In the genomic region with DNA sequence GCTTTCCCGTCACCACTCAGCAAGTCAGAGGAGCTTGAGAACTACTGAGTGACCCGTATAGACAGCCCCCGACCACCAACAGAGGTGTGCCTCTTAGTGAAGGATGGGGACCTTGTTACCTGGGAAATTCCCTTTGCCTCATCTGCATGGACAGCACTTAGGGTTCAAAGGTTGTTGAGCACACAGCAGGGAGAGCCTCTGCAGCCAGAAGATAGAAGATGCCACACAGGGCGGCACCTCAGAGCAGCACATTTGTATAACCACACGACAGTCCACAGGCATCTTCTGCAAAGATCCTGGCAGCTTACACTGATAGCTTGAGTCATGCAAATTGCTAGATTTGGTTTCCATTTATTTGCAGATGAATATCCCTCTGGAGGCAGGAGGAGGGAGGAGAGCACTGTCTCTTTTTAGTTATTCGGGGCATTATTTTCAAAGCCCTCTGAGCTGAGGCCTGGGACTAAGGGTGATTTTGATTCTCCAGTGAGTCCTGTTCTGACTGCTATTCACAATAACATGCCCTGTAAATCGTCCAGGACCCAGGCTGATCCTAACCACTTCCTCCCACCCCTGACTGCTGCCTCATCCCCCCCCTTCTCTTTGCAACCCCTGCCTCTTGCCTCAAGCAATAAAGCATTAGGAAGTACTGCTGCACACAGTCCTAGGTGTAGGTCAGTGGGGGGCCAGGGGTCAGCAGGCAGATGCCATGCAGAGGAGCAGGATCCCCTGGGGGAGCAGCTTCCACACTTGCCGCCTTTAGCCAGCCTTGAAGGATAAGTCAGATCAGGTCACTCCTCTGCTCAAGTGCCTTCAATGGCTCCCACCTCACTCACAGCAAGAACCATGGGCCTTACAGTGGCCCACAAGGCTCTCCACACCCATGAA, we compare ENCODE assay signal across 8 cellular contexts. TPM values are rescaled to one million over a fixed set of nuclear protein-coding genes. Genes with fewer than 3 reads are reported as not detected.
DNase-seq lines count a peak whose midpoint lies in the region; ATAC-seq, FAIRE-seq and TF ChIP-seq lines count a peak whose summit lies in the region.

No MANE protein-coding gene starts in this region.

- H3K4me3 ChIP-seq in lower lobe of right lung: no peak overlapping the region

- peak overlapping the region; percentile 11 to 89 (median 74) for H3K4me3 Mint-ChIP-seq in IgD-negative memory B cell
- H3K4me3 Mint-ChIP-seq in activated CD4-positive, alpha-beta memory T cell treated with anti-CD3 and anti-CD28 coated beads for 36 hours: peak overlapping the region; percentile 65
- H3K4me3 Mint-ChIP-seq in endothelial cell (ENCODE audit: unreplicated experiment): no peak overlapping the region

- TF ChIP-seq CTCF in lower lobe of right lung (IDR thresholded peaks at IDR 0.05) (no peak), endothelial cell (IDR thresholded peaks at IDR 0.05; ENCODE audit: unreplicated experiment) (no peak)

- intact Hi-C loops in activated CD4-positive, alpha-beta memory T cell treated with anti-CD3 and anti-CD28 coated beads for 36 hours (cut with micrococcal nuclease): loop anchor here (1.0 to 2.0 kb wide), 2 partner anchors 11 to 133 kb away; a partner anchor contains a TSS
- intact Hi-C loops in lower lobe of right lung (cut with DNase I): no loop called here

- CTCF ChIA-PET in activated CD4-positive, alpha-beta memory T cell treated with anti-CD3 and anti-CD28 coated beads for 36 hours (lab: Charles Lee): interaction anchor here (0.6 to 5.5 kb wide), 3 partner anchors 12 to 256 kb away, joined by 3 to 48 read pairs (median 4); no protein-coding TSS in a partner anchor

- H3K4me1 Mint-ChIP-seq in IgD-negative memory B cell: peaks cover 12 to 23% (median 17%) of the 10 kb centered on the region in 3 donors
- H3K4me1 Mint-ChIP-seq in activated CD4-positive, alpha-beta memory T cell treated with anti-CD3 and anti-CD28 coated beads for 36 hours (ENCODE audit: low read depth): peaks cover 44% of the 10 kb centered on the region
- no peaks in the 10 kb centered on the region for H3K4me1 Mint-ChIP-seq in endothelial cell (ENCODE audit: unreplicated experiment)

- FAIRE-seq in GM12891 (lab: Jason Lieb, UNC): peak; percentile 78

- DNase-seq in GM12891 (ENCODE audit: insufficient read length, low spot score): peak; percentile 35
- peak; percentile 71 for DNase-seq in activated CD4-positive, alpha-beta memory T cell treated with anti-CD3 and anti-CD28 coated beads for 36 hours
- no peak for DNase-seq in lower lobe of right lung
- DNase-seq in endothelial cell (ENCODE audit: low spot score): no peak
- no peak for DNase-seq in NCI-H2081 (lab: John Stamatoyannopoulos, UW)
- no peak for DNase-seq in NCI-H446 treated with DMSO at 0.1 percent for 48 hours (lab: John Stamatoyannopoulos, UW)

- H3K36me3 Mint-ChIP-seq in IgD-negative memory B cell (no peaks in the 10 kb centered on the region), endothelial cell (ENCODE audit: low read depth, unreplicated experiment) (no peaks in the 10 kb centered on the region)
- H3K36me3 Mint-ChIP-seq in activated CD4-positive, alpha-beta memory T cell treated with anti-CD3 and anti-CD28 coated beads for 36 hours: no peaks in the 10 kb centered on the region

- no peaks in the 10 kb centered on the region for H3K4me1 ChIP-seq in lower lobe of right lung

- H3K27ac ChIP-seq in lower lobe of right lung: peak overlapping the region; percentile 49

- H3K36me3 ChIP-seq in lower lobe of right lung: no peaks in the 10 kb centered on the region

- no peak for TF ChIP-seq POLR2A in GM12891 (IDR thresholded peaks at IDR 0.05; ENCODE audit: low read depth, low read length)

- no peaks in the 10 kb centered on the region for H3K9me3 ChIP-seq in lower lobe of right lung

- POLR2A ChIA-PET in activated CD4-positive, alpha-beta memory T cell treated with anti-CD3 and anti-CD28 coated beads for 36 hours (lab: Charles Lee): interaction anchor here (0.7 kb wide), 1 partner anchor 11 kb away, joined by 3 read pairs; no protein-coding TSS in a partner anchor

- no peaks in the 10 kb centered on the region for H3K9me3 Mint-ChIP-seq in IgD-negative memory B cell
- H3K9me3 Mint-ChIP-seq in activated CD4-positive, alpha-beta memory T cell treated with anti-CD3 and anti-CD28 coated beads for 36 hours: no peaks in the 10 kb centered on the region
- H3K9me3 Mint-ChIP-seq in endothelial cell (ENCODE audit: unreplicated experiment): no peaks in the 10 kb centered on the region

- ATAC-seq in lower lobe of right lung (peak; percentile 53 to 63), HG02840 (IDR thresholded peaks at IDR 0.05; ENCODE audit: low FRiP score, unreplicated experiment) (no peak)

- H3K27me3 Mint-ChIP-seq in IgD-negative memory B cell (peaks cover 4% of the 10 kb centered on the region), endothelial cell (ENCODE audit: unreplicated experiment) (peaks cover 11% of the 10 kb centered on the region)
- no peaks in the 10 kb centered on the region for H3K27me3 Mint-ChIP-seq in activated CD4-positive, alpha-beta memory T cell treated with anti-CD3 and anti-CD28 coated beads for 36 hours

- no peaks in the 10 kb centered on the region for H3K27me3 ChIP-seq in lower lobe of right lung (ENCODE audit: low read depth)

- peak overlapping the region in 1 of 3 donors; percentile 10 for H3K27ac Mint-ChIP-seq in IgD-negative memory B cell
- peak overlapping the region; percentile 79 for H3K27ac Mint-ChIP-seq in activated CD4-positive, alpha-beta memory T cell treated with anti-CD3 and anti-CD28 coated beads for 36 hours
- H3K27ac Mint-ChIP-seq in endothelial cell (ENCODE audit: unreplicated experiment): no peak overlapping the region

TF ChIP-seq in GM12891, 5 proteins besides CTCF, POLR2A, EP300 and RAD21:
- TF ChIP-seq TAF1 (IDR thresholded peaks at IDR 0.05; ENCODE audit: low read depth, low read length) (no peak), SPI1 (IDR thresholded peaks at IDR 0.05; ENCODE audit: low read depth, low read length) (peak; percentile 12; the same call in 1 of the 2 replicates)

RNA-seq across cellular contexts. Expression of a gene that starts 24.6 kb away (rescaled TPM):
- 0.10 TPM for polyA plus RNA-seq in GM12891 (2012; ENCODE audit: low read depth, missing spikeins)
- not detected for polyA plus RNA-seq in IgD-negative memory B cell
- total RNA-seq in activated CD4-positive, alpha-beta memory T cell treated with anti-CD3 and anti-CD28 coated beads for 36 hours: not detected
- total RNA-seq in lower lobe of right lung (249 TPM), endothelial cell (ENCODE audit: unreplicated experiment) (1.4 TPM)

RNA-seq across cellular contexts. Expression of a gene that starts 43.9 kb away (rescaled TPM):
- 0.89 TPM for polyA plus RNA-seq in GM12891 (2012; ENCODE audit: low read depth, missing spikeins)
- 0.25 TPM for polyA plus RNA-seq in IgD-negative memory B cell
- total RNA-seq in activated CD4-positive, alpha-beta memory T cell treated with anti-CD3 and anti-CD28 coated beads for 36 hours: 1 to 10 TPM; 1.1 to 1.6 TPM
- total RNA-seq in lower lobe of right lung (13.8 TPM), endothelial cell (ENCODE audit: unreplicated experiment) (4.7 TPM)

RNA-seq across cellular contexts. Expression of a gene that starts 45.0 kb away (rescaled TPM):
- 0.04 TPM for polyA plus RNA-seq in GM12891 (2012; ENCODE audit: low read depth, missing spikeins)
- not detected for polyA plus RNA-seq in IgD-negative memory B cell
- under 1 TPM in 1 of 2 experiments, not detected in 1; 0.07 TPM for total RNA-seq in activated CD4-positive, alpha-beta memory T cell treated with anti-CD3 and anti-CD28 coated beads for 36 hours
- total RNA-seq in lower lobe of right lung (not detected), endothelial cell (ENCODE audit: unreplicated experiment) (0.38 TPM)

Comparison
In these comparisons a context has a peak if more than half of its experiments do, and no peak if none do; other contexts are left out.
1. DNase-seq: peak in GM12891 (single experiment) and activated CD4-positive, alpha-beta memory T cell treated with anti-CD3 and anti-CD28 coated beads for 36 hours (single experiment); none in lower lobe of right lung (single experiment), endothelial cell (single experiment), NCI-H2081 (0 of 2) and NCI-H446 treated with DMSO at 0.1 percent for 48 hours (single experiment).
2. RNA of a gene that starts 24.6 kb away (total RNA-seq): 249 TPM in lower lobe of right lung (single experiment); 1.4 TPM in endothelial cell (single experiment) and not detected in activated CD4-positive, alpha-beta memory T cell treated with anti-CD3 and anti-CD28 coated beads for 36 hours; every median in the first group is over 100 times any median in the second.